Comparison of ENCODE assay signal across 1 cellular context in the genomic region with DNA sequence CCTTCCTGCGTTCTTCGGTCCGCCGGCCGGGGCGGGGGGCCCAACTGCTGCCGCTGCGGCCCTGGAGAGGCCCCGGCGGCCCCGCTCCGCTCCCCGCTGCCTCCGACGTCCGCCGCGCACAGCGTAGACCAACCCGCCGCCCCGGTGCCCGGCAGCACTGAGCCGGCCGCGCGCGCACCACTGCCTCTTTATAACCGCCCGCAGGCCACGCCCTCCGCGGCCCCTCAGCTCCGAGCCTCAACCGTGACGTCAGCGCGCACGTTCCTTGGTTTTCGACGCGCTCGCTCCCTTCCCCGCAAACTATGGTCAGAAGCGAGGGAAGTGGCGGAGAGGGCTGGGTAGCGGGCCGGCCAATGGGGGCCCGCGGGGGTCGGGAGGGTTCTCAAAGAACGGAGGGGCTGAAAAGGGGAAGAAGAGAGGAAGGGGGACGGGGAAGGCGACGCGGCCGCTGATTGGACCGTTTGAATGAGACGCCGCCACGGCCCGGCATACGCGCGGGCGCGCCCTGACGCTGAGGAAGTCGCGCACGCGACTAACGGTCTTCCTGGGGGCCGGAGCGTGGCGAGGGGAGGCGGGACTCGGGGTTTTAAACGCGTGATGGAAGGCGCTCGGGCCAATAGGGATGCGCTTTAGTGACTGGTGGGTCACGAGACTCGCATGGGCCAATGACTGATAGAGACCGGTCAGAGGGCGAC.
TF ChIP-seq lines count a peak whose summit lies in the region.

Gene UBE2S, minus strand, starts transcription at position 164 of the 695 bp plus-strand sequence. CDS start 199 bp downstream, outside the sequence.

TF ChIP-seq in WTC11, 78 proteins besides CTCF, POLR2A, EP300 and RAD21 (continued from another document and continues in another):
- TF ChIP-seq, protein P1, sequence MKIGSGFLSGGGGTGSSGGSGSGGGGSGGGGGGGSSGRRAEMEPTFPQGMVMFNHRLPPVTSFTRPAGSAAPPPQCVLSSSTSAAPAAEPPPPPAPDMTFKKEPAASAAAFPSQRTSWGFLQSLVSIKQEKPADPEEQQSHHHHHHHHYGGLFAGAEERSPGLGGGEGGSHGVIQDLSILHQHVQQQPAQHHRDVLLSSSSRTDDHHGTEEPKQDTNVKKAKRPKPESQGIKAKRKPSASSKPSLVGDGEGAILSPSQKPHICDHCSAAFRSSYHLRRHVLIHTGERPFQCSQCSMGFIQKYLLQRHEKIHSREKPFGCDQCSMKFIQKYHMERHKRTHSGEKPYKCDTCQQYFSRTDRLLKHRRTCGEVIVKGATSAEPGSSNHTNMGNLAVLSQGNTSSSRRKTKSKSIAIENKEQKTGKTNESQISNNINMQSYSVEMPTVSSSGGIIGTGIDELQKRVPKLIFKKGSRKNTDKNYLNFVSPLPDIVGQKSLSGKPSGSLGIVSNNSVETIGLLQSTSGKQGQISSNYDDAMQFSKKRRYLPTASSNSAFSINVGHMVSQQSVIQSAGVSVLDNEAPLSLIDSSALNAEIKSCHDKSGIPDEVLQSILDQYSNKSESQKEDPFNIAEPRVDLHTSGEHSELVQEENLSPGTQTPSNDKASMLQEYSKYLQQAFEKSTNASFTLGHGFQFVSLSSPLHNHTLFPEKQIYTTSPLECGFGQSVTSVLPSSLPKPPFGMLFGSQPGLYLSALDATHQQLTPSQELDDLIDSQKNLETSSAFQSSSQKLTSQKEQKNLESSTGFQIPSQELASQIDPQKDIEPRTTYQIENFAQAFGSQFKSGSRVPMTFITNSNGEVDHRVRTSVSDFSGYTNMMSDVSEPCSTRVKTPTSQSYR (CRISPR knock-in tag; IDR thresholded peaks at IDR 0.05) = peak; percentile 77; the same call in 1 of the 2 replicates
- TF ChIP-seq ESRRA (CRISPR knock-in tag; IDR thresholded peaks at IDR 0.05; ENCODE audit: borderline replicate concordance) (no peak), TEAD1 (CRISPR knock-in tag; IDR thresholded peaks at IDR 0.05) (peak; percentile 40; the same call in 1 of the 2 replicates), MYBL2 (CRISPR knock-in tag; IDR thresholded peaks at IDR 0.05) (peak; percentile 100), ERG (CRISPR knock-in tag; IDR thresholded peaks at IDR 0.05) (no peak), ATF3 (CRISPR knock-in tag; conservative IDR thresholded peaks at IDR 0.05) (no peak), USF2 (CRISPR knock-in tag; IDR thresholded peaks at IDR 0.05) (peak; percentile 94), ZNF317 (CRISPR knock-in tag; IDR thresholded peaks at IDR 0.05; ENCODE audit: borderline replicate concordance, low read depth) (peak; percentile 64), GTF2I (CRISPR knock-in tag; conservative IDR thresholded peaks at IDR 0.05) (no peak), MXD4 (CRISPR knock-in tag; IDR thresholded peaks at IDR 0.05; ENCODE audit: borderline replicate concordance) (no peak), ZNF532 (CRISPR knock-in tag; IDR thresholded peaks at IDR 0.05; ENCODE audit: borderline replicate concordance) (no peak), TEAD4 (CRISPR knock-in tag; IDR thresholded peaks at IDR 0.05) (no peak), ZBTB43 (CRISPR knock-in tag; IDR thresholded peaks at IDR 0.05) (peak; percentile 90; the same call in 1 of the 2 replicates), CREM (CRISPR knock-in tag; IDR thresholded peaks at IDR 0.05) (peak; percentile 86)
- TF ChIP-seq, protein P2, sequence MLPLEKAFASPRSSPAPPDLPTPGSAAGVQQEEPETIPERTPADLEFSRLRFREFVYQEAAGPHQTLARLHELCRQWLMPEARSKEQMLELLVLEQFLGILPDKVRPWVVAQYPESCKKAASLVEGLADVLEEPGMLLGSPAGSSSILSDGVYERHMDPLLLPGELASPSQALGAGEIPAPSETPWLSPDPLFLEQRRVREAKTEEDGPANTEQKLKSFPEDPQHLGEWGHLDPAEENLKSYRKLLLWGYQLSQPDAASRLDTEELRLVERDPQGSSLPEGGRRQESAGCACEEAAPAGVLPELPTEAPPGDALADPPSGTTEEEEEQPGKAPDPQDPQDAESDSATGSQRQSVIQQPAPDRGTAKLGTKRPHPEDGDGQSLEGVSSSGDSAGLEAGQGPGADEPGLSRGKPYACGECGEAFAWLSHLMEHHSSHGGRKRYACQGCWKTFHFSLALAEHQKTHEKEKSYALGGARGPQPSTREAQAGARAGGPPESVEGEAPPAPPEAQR (CRISPR knock-in tag; IDR thresholded peaks at IDR 0.05) = no peak
- TF ChIP-seq, protein P3, sequence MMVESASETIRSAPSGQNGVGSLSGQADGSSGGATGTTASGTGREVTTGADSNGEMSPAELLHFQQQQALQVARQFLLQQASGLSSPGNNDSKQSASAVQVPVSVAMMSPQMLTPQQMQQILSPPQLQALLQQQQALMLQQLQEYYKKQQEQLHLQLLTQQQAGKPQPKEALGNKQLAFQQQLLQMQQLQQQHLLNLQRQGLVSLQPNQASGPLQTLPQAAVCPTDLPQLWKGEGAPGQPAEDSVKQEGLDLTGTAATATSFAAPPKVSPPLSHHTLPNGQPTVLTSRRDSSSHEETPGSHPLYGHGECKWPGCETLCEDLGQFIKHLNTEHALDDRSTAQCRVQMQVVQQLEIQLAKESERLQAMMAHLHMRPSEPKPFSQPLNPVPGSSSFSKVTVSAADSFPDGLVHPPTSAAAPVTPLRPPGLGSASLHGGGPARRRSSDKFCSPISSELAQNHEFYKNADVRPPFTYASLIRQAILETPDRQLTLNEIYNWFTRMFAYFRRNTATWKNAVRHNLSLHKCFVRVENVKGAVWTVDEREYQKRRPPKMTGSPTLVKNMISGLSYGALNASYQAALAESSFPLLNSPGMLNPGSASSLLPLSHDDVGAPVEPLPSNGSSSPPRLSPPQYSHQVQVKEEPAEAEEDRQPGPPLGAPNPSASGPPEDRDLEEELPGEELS (CRISPR knock-in tag; IDR thresholded peaks at IDR 0.05) = peak; percentile 62; the same call in 1 of the 2 replicates
- TF ChIP-seq, protein P4, sequence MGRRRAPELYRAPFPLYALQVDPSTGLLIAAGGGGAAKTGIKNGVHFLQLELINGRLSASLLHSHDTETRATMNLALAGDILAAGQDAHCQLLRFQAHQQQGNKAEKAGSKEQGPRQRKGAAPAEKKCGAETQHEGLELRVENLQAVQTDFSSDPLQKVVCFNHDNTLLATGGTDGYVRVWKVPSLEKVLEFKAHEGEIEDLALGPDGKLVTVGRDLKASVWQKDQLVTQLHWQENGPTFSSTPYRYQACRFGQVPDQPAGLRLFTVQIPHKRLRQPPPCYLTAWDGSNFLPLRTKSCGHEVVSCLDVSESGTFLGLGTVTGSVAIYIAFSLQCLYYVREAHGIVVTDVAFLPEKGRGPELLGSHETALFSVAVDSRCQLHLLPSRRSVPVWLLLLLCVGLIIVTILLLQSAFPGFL (CRISPR knock-in tag; IDR thresholded peaks at IDR 0.05; ENCODE audit: borderline replicate concordance) = no peak
- TF ChIP-seq, protein P5, sequence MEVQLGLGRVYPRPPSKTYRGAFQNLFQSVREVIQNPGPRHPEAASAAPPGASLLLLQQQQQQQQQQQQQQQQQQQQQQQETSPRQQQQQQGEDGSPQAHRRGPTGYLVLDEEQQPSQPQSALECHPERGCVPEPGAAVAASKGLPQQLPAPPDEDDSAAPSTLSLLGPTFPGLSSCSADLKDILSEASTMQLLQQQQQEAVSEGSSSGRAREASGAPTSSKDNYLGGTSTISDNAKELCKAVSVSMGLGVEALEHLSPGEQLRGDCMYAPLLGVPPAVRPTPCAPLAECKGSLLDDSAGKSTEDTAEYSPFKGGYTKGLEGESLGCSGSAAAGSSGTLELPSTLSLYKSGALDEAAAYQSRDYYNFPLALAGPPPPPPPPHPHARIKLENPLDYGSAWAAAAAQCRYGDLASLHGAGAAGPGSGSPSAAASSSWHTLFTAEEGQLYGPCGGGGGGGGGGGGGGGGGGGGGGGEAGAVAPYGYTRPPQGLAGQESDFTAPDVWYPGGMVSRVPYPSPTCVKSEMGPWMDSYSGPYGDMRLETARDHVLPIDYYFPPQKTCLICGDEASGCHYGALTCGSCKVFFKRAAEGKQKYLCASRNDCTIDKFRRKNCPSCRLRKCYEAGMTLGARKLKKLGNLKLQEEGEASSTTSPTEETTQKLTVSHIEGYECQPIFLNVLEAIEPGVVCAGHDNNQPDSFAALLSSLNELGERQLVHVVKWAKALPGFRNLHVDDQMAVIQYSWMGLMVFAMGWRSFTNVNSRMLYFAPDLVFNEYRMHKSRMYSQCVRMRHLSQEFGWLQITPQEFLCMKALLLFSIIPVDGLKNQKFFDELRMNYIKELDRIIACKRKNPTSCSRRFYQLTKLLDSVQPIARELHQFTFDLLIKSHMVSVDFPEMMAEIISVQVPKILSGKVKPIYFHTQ (CRISPR knock-in tag; IDR thresholded peaks at IDR 0.05) = no peak
- TF ChIP-seq, protein P6, sequence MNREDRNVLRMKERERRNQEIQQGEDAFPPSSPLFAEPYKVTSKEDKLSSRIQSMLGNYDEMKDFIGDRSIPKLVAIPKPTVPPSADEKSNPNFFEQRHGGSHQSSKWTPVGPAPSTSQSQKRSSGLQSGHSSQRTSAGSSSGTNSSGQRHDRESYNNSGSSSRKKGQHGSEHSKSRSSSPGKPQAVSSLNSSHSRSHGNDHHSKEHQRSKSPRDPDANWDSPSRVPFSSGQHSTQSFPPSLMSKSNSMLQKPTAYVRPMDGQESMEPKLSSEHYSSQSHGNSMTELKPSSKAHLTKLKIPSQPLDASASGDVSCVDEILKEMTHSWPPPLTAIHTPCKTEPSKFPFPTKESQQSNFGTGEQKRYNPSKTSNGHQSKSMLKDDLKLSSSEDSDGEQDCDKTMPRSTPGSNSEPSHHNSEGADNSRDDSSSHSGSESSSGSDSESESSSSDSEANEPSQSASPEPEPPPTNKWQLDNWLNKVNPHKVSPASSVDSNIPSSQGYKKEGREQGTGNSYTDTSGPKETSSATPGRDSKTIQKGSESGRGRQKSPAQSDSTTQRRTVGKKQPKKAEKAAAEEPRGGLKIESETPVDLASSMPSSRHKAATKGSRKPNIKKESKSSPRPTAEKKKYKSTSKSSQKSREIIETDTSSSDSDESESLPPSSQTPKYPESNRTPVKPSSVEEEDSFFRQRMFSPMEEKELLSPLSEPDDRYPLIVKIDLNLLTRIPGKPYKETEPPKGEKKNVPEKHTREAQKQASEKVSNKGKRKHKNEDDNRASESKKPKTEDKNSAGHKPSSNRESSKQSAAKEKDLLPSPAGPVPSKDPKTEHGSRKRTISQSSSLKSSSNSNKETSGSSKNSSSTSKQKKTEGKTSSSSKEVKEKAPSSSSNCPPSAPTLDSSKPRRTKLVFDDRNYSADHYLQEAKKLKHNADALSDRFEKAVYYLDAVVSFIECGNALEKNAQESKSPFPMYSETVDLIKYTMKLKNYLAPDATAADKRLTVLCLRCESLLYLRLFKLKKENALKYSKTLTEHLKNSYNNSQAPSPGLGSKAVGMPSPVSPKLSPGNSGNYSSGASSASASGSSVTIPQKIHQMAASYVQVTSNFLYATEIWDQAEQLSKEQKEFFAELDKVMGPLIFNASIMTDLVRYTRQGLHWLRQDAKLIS (CRISPR knock-in tag; IDR thresholded peaks at IDR 0.05; ENCODE audit: borderline replicate concordance) = no peak
- TF ChIP-seq, protein P7, sequence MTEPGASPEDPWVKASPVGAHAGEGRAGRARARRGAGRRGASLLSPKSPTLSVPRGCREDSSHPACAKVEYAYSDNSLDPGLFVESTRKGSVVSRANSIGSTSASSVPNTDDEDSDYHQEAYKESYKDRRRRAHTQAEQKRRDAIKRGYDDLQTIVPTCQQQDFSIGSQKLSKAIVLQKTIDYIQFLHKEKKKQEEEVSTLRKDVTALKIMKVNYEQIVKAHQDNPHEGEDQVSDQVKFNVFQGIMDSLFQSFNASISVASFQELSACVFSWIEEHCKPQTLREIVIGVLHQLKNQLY (CRISPR knock-in tag; IDR thresholded peaks at IDR 0.05) = no peak
